25 cellular contexts compared by ENCODE assay signal in the genomic region with DNA sequence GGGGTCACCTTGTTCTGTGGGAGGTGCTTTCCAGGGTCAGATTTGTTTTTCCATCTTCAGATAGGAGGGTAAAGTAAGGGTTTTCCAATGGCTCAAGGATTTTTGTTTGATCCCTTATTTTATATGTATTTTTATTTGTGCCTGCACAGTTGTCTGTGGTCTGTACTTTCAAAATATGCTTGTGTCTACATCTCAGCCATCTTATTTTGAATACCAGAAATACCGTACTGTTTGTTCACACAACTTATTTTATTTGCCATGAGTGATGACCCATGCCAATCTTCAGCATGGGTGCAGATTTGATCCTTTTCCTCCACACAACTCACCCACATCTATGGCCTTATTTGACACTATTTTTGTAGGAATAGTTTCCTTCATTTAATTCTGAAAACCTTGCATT.
"Had no signal": no experiment of that assay in that cellular context is flagged by ENCODE, and none has a peak within 500 bp of the region (broad histone marks: within the 10 kb centered on the region; RNA-seq: fewer than 3 reads in every experiment).

No MANE protein-coding gene starts in this region.

- H3K4me3 ChIP-seq: lower lobe of right lung, neural progenitor cell, thyroid gland, upper lobe of right lung had no signal

- H3K4me2 ChIP-seq: neural progenitor cell had no signal

- H3K27ac Mint-ChIP-seq: activated CD8-positive, alpha-beta memory T cell treated with anti-CD3 and anti-CD28 coated beads, Interleukin-2, amount 10 ng/mL, durations not matched to agents 7 days and 5 days; activated CD8-positive, alpha-beta T cell treated with anti-CD3 and anti-CD28 coated beads for 36 hours; activated naive CD4-positive, alpha-beta T cell treated with anti-CD3 and anti-CD28 coated beads, Interleukin-2, amount 10 ng/mL, durations not matched to agents 7 days and 5 days; immature natural killer cell; naive thymus-derived CD8-positive, alpha-beta T cell; neural progenitor cell; progenitor cell of endocrine pancreas; T-helper 1 cell treated with Interleukin-12 subunit alpha and Interleukin-12 subunit beta and Interleukin-4 antibody, amounts not matched to agents 30 μg/mL and 1 μg/mL, for 36 hours had no signal

- H3K9ac ChIP-seq: neural progenitor cell had no signal

- H3K4me1 Mint-ChIP-seq: activated CD8-positive, alpha-beta memory T cell treated with anti-CD3 and anti-CD28 coated beads, Interleukin-2, amount 10 ng/mL, durations not matched to agents 7 days and 5 days; activated naive CD4-positive, alpha-beta T cell treated with anti-CD3 and anti-CD28 coated beads, Interleukin-2, amount 10 ng/mL, durations not matched to agents 7 days and 5 days; immature natural killer cell; naive thymus-derived CD8-positive, alpha-beta T cell; neural progenitor cell had no signal

- H3K9me3 ChIP-seq: lower lobe of right lung, thyroid gland, upper lobe of right lung had no signal

- DNase-seq: activated CD4-positive, alpha-beta T cell treated with anti-CD3 and anti-CD28 coated beads for 48 hours; activated CD8-positive, alpha-beta memory T cell treated with anti-CD3 and anti-CD28 coated beads, Interleukin-2, amount 10 ng/mL, durations not matched to agents 7 days and 5 days; activated CD8-positive, alpha-beta T cell treated with anti-CD3 and anti-CD28 coated beads for 36 hours; activated effector memory CD4-positive, alpha-beta T cell treated with anti-CD3 and anti-CD28 coated beads, Interleukin-2, amount 50 U/mL, for 16 hours; activated naive CD4-positive, alpha-beta T cell treated with anti-CD3 and anti-CD28 coated beads, Interleukin-2, amount 10 ng/mL, durations not matched to agents 7 days and 5 days; activated T-cell treated with anti-CD3 and anti-CD28 coated beads for 4 hours; anterior cingulate cortex; dermis blood vessel endothelial cell; effector CD8-positive, alpha-beta T cell; erythroblast; foreskin keratinocyte; immature natural killer cell; lower lobe of right lung; mesendoderm; naive thymus-derived CD8-positive, alpha-beta T cell; stimulated activated CD4-positive, alpha-beta T cell treated with anti-CD3 and anti-CD28 coated beads, Interleukin-4, amount 100 ng/mL, for 4 hours; stimulated activated naive CD8-positive, alpha-beta T cell treated with anti-CD3 and anti-CD28 coated beads, Interleukin-15, Interleukin-2, amounts not matched to agents 100 U/mL and 50 U/mL, for 24 hours; T1000; thyroid gland; upper lobe of right lung had no signal

- H2AFZ ChIP-seq: neural progenitor cell had no signal

- H3K27me3 ChIP-seq: foreskin keratinocyte, neural progenitor cell, thyroid gland, upper lobe of right lung had no signal

- H3K36me3 Mint-ChIP-seq: activated CD8-positive, alpha-beta memory T cell treated with anti-CD3 and anti-CD28 coated beads, Interleukin-2, amount 10 ng/mL, durations not matched to agents 7 days and 5 days; activated naive CD4-positive, alpha-beta T cell treated with anti-CD3 and anti-CD28 coated beads, Interleukin-2, amount 10 ng/mL, durations not matched to agents 7 days and 5 days; brain; immature natural killer cell; naive thymus-derived CD8-positive, alpha-beta T cell; neural progenitor cell had no signal

- H3K4me3 Mint-ChIP-seq: activated CD8-positive, alpha-beta memory T cell treated with anti-CD3 and anti-CD28 coated beads, Interleukin-2, amount 10 ng/mL, durations not matched to agents 7 days and 5 days; activated CD8-positive, alpha-beta T cell treated with anti-CD3 and anti-CD28 coated beads for 36 hours; activated naive CD4-positive, alpha-beta T cell treated with anti-CD3 and anti-CD28 coated beads, Interleukin-2, amount 10 ng/mL, durations not matched to agents 7 days and 5 days; immature natural killer cell; naive thymus-derived CD8-positive, alpha-beta T cell; neural progenitor cell; T-helper 1 cell treated with Interleukin-12 subunit alpha and Interleukin-12 subunit beta and Interleukin-4 antibody, amounts not matched to agents 30 μg/mL and 1 μg/mL, for 36 hours had no signal

- H3K4me1 ChIP-seq: foreskin keratinocyte, lower lobe of right lung, neural progenitor cell, thyroid gland, upper lobe of right lung had no signal

- H3K36me3 ChIP-seq: lower lobe of right lung, neural progenitor cell, thyroid gland, upper lobe of right lung had no signal

- H3K27me3 Mint-ChIP-seq: activated CD8-positive, alpha-beta memory T cell treated with anti-CD3 and anti-CD28 coated beads, Interleukin-2, amount 10 ng/mL, durations not matched to agents 7 days and 5 days; activated CD8-positive, alpha-beta T cell treated with anti-CD3 and anti-CD28 coated beads for 36 hours; activated naive CD4-positive, alpha-beta T cell treated with anti-CD3 and anti-CD28 coated beads, Interleukin-2, amount 10 ng/mL, durations not matched to agents 7 days and 5 days; brain; progenitor cell of endocrine pancreas had no signal

- ATAC-seq: activated CD8-positive, alpha-beta memory T cell treated with anti-CD3 and anti-CD28 coated beads, Interleukin-2, amount 10 ng/mL, durations not matched to agents 7 days and 5 days; activated CD8-positive, alpha-beta T cell treated with anti-CD3 and anti-CD28 coated beads for 36 hours; foreskin keratinocyte; left lobe of liver; lower lobe of right lung; naive thymus-derived CD8-positive, alpha-beta T cell; stimulated activated naive CD8-positive, alpha-beta T cell treated with anti-CD3 and anti-CD28 coated beads, Interleukin-15, Interleukin-2, amounts not matched to agents 100 U/mL and 50 U/mL, for 24 hours; upper lobe of right lung had no signal

- H3K9me3 Mint-ChIP-seq: activated CD8-positive, alpha-beta T cell treated with anti-CD3 and anti-CD28 coated beads for 36 hours; activated naive CD4-positive, alpha-beta T cell treated with anti-CD3 and anti-CD28 coated beads, Interleukin-2, amount 10 ng/mL, durations not matched to agents 7 days and 5 days; brain; neural progenitor cell; T-helper 1 cell treated with Interleukin-12 subunit alpha and Interleukin-12 subunit beta and Interleukin-4 antibody, amounts not matched to agents 30 μg/mL and 1 μg/mL, for 36 hours had no signal

- H3K27ac ChIP-seq: foreskin keratinocyte, lower lobe of right lung, neural progenitor cell, thyroid gland, upper lobe of right lung had no signal
